28 cellular contexts compared by ENCODE assay signal in genomic region chr20:19679931-19680330, GRCh38.
"Had no signal": no experiment of that assay in that cellular context is flagged by ENCODE, and none has a peak within 500 bp of the region (broad histone marks: within the 10 kb centered on the region; RNA-seq: fewer than 3 reads in every experiment).

No MANE protein-coding gene starts in this region.

- H3K4me3 ChIP-seq: ascending aorta, breast epithelium, heart left ventricle had no signal

- ATAC-seq: activated CD4-positive, alpha-beta T cell treated with anti-CD3 and anti-CD28 coated beads for 36 hours; activated CD8-positive, alpha-beta memory T cell treated with anti-CD3 and anti-CD28 coated beads, Interleukin-2, amount 10 ng/mL, durations not matched to agents 7 days and 5 days; activated CD8-positive, alpha-beta T cell treated with anti-CD3 and anti-CD28 coated beads, Interleukin-2, amount 10 ng/mL, durations not matched to agents 7 days and 5 days; activated naive CD4-positive, alpha-beta T cell treated with anti-CD3 and anti-CD28 coated beads, Interleukin-2, amount 50 U/mL, for 72 hours; activated T-cell treated with anti-CD3 and anti-CD28 coated beads, Interleukin-2, amount 50 U/mL, for 72 hours; esophagus mucosa; heart left ventricle had no signal

- DNase-seq: activated CD4-positive, alpha-beta memory T cell treated with anti-CD3 and anti-CD28 coated beads for 36 hours; activated CD4-positive, alpha-beta T cell treated with anti-CD3 and anti-CD28 coated beads for 36 hours; activated CD4-positive, alpha-beta T cell treated with anti-CD3 and anti-CD28 coated beads, Interleukin-2, amount 10 ng/mL, durations not matched to agents 24 days and 14 days; activated CD4-positive, CD25-positive, alpha-beta regulatory T cell; activated CD4-positive, CD25-positive, alpha-beta regulatory T cell treated with anti-CD3 and anti-CD28 coated beads, Interleukin-2, amount 50 U/mL, for 72 hours; activated CD8-positive, alpha-beta memory T cell treated with anti-CD3 and anti-CD28 coated beads, Interleukin-2, amount 10 ng/mL, durations not matched to agents 7 days and 5 days; activated CD8-positive, alpha-beta memory T cell treated with anti-CD3 and anti-CD28 coated beads, Interleukin-2, amount 50 U/mL, for 4 hours; activated CD8-positive, alpha-beta T cell treated with anti-CD3 and anti-CD28 coated beads, Interleukin-2, amount 10 ng/mL, durations not matched to agents 7 days and 5 days; activated gamma-delta T cell; activated naive CD4-positive, alpha-beta T cell; activated naive CD4-positive, alpha-beta T cell treated with anti-CD3 and anti-CD28 coated beads, Interleukin-2, amount 10 ng/mL, durations not matched to agents 7 days and 5 days; activated naive CD8-positive, alpha-beta T cell treated with anti-CD3 and anti-CD28 coated beads, Interleukin-2, amount 10 ng/mL, durations not matched to agents 7 days and 5 days; activated T-cell treated with anti-CD3 and anti-CD28 coated beads, Interleukin-2, amount 50 U/mL, for 24 hours; activated T-cell treated with anti-CD3 and anti-CD28 coated beads, Interleukin-2, amount 50 U/mL, for 72 hours; cortex of kidney; effector CD8-positive, alpha-beta T cell; foreskin fibroblast; heart left ventricle; T-helper 2 cell had no signal

- H3K36me3 ChIP-seq: ascending aorta, breast epithelium, heart left ventricle had no signal

- H3K4me1 ChIP-seq: ascending aorta, breast epithelium, heart left ventricle had no signal

- FAIRE-seq: colon, endometrium, frontal cortex had no signal

- H3K27me3 Mint-ChIP-seq: activated CD4-positive, alpha-beta T cell treated with anti-CD3 and anti-CD28 coated beads, Interleukin-2, amount 10 ng/mL, durations not matched to agents 24 days and 14 days; activated CD8-positive, alpha-beta memory T cell treated with anti-CD3 and anti-CD28 coated beads, Interleukin-2, amount 10 ng/mL, durations not matched to agents 7 days and 5 days; activated naive CD4-positive, alpha-beta T cell treated with anti-CD3 and anti-CD28 coated beads, Interleukin-2, amount 10 ng/mL, durations not matched to agents 7 days and 5 days; activated naive CD8-positive, alpha-beta T cell treated with anti-CD3 and anti-CD28 coated beads, Interleukin-2, amount 10 ng/mL, durations not matched to agents 7 days and 5 days had no signal

- H3K4me1 Mint-ChIP-seq: activated CD4-positive, alpha-beta T cell treated with anti-CD3 and anti-CD28 coated beads for 36 hours; activated CD4-positive, alpha-beta T cell treated with anti-CD3 and anti-CD28 coated beads, Interleukin-2, amount 10 ng/mL, durations not matched to agents 24 days and 14 days; activated CD8-positive, alpha-beta memory T cell treated with anti-CD3 and anti-CD28 coated beads, Interleukin-2, amount 10 ng/mL, durations not matched to agents 7 days and 5 days; activated naive CD4-positive, alpha-beta T cell treated with anti-CD3 and anti-CD28 coated beads, Interleukin-2, amount 10 ng/mL, durations not matched to agents 7 days and 5 days; activated naive CD8-positive, alpha-beta T cell treated with anti-CD3 and anti-CD28 coated beads, Interleukin-2, amount 10 ng/mL, durations not matched to agents 7 days and 5 days; brain; central memory CD8-positive, alpha-beta T cell had no signal

- H3K27me3 ChIP-seq: ascending aorta, breast epithelium, heart left ventricle had no signal

- H3K36me3 Mint-ChIP-seq: activated CD4-positive, alpha-beta memory T cell treated with anti-CD3 and anti-CD28 coated beads for 36 hours; activated CD8-positive, alpha-beta memory T cell treated with anti-CD3 and anti-CD28 coated beads, Interleukin-2, amount 10 ng/mL, durations not matched to agents 7 days and 5 days; activated naive CD4-positive, alpha-beta T cell treated with anti-CD3 and anti-CD28 coated beads, Interleukin-2, amount 10 ng/mL, durations not matched to agents 7 days and 5 days; activated naive CD8-positive, alpha-beta T cell treated with anti-CD3 and anti-CD28 coated beads, Interleukin-2, amount 10 ng/mL, durations not matched to agents 7 days and 5 days had no signal

- H3K9me3 ChIP-seq: ascending aorta, breast epithelium, heart left ventricle had no signal

- H3K4me3 Mint-ChIP-seq: activated CD4-positive, alpha-beta memory T cell treated with anti-CD3 and anti-CD28 coated beads for 36 hours; activated CD4-positive, alpha-beta T cell treated with anti-CD3 and anti-CD28 coated beads for 36 hours; activated CD4-positive, alpha-beta T cell treated with anti-CD3 and anti-CD28 coated beads, Interleukin-2, amount 10 ng/mL, durations not matched to agents 24 days and 14 days; activated CD8-positive, alpha-beta memory T cell treated with anti-CD3 and anti-CD28 coated beads, Interleukin-2, amount 10 ng/mL, durations not matched to agents 7 days and 5 days; activated CD8-positive, alpha-beta T cell treated with anti-CD3 and anti-CD28 coated beads, Interleukin-2, amount 10 ng/mL, durations not matched to agents 7 days and 5 days; activated naive CD4-positive, alpha-beta T cell treated with anti-CD3 and anti-CD28 coated beads, Interleukin-2, amount 10 ng/mL, durations not matched to agents 7 days and 5 days; activated naive CD8-positive, alpha-beta T cell treated with anti-CD3 and anti-CD28 coated beads, Interleukin-2, amount 10 ng/mL, durations not matched to agents 7 days and 5 days; activated T-cell treated with anti-CD3 and anti-CD28 coated beads, Interleukin-2, amount 50 U/mL, for 24 hours; activated T-cell treated with anti-CD3 and anti-CD28 coated beads, Interleukin-2, amount 50 U/mL, for 72 hours; brain; central memory CD8-positive, alpha-beta T cell had no signal

- H3K27ac ChIP-seq: ascending aorta, breast epithelium, heart left ventricle had no signal

- H3K27ac Mint-ChIP-seq: activated CD4-positive, alpha-beta memory T cell treated with anti-CD3 and anti-CD28 coated beads for 36 hours; activated CD4-positive, alpha-beta T cell treated with anti-CD3 and anti-CD28 coated beads for 36 hours; activated CD4-positive, alpha-beta T cell treated with anti-CD3 and anti-CD28 coated beads, Interleukin-2, amount 10 ng/mL, durations not matched to agents 24 days and 14 days; activated CD8-positive, alpha-beta memory T cell treated with anti-CD3 and anti-CD28 coated beads, Interleukin-2, amount 10 ng/mL, durations not matched to agents 7 days and 5 days; activated CD8-positive, alpha-beta T cell treated with anti-CD3 and anti-CD28 coated beads, Interleukin-2, amount 10 ng/mL, durations not matched to agents 7 days and 5 days; activated naive CD4-positive, alpha-beta T cell treated with anti-CD3 and anti-CD28 coated beads, Interleukin-2, amount 10 ng/mL, durations not matched to agents 7 days and 5 days; activated naive CD4-positive, alpha-beta T cell treated with anti-CD3 and anti-CD28 coated beads, Interleukin-2, amount 50 U/mL, for 72 hours; activated naive CD8-positive, alpha-beta T cell treated with anti-CD3 and anti-CD28 coated beads, Interleukin-2, amount 10 ng/mL, durations not matched to agents 7 days and 5 days; activated T-cell treated with anti-CD3 and anti-CD28 coated beads, Interleukin-2, amount 50 U/mL, for 24 hours; activated T-cell treated with anti-CD3 and anti-CD28 coated beads, Interleukin-2, amount 50 U/mL, for 72 hours; brain had no signal

- H3K9me3 Mint-ChIP-seq: activated CD4-positive, alpha-beta T cell treated with anti-CD3 and anti-CD28 coated beads, Interleukin-2, amount 10 ng/mL, durations not matched to agents 24 days and 14 days; activated T-cell treated with anti-CD3 and anti-CD28 coated beads, Interleukin-2, amount 50 U/mL, for 24 hours had no signal
